In the genomic region with DNA sequence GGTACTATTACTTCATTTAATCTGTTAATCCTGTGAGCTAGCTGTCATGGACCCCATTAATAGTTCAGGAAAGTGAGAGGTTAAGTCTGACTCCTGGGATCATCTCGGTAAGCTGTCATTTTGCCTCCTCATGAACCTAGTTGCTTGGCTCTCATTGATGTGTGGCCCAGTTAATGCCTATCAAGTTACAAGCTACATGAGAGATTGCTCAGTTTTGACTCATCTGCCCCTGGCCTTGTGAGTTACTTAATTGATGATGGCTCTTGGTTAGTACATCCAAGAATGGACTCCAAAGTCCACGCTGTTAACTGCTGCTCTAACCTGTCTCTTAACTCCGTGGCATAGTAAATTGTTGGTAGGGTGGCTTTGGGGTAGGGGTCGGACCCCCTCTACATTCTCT, we compare ENCODE assay signal across 1 cellular context.
TF ChIP-seq lines count a peak whose summit lies in the region.

No MANE protein-coding gene starts in this region.

TF ChIP-seq in GM23338, 12 proteins besides CTCF, POLR2A, EP300 and RAD21:
- TF ChIP-seq, protein P1, sequence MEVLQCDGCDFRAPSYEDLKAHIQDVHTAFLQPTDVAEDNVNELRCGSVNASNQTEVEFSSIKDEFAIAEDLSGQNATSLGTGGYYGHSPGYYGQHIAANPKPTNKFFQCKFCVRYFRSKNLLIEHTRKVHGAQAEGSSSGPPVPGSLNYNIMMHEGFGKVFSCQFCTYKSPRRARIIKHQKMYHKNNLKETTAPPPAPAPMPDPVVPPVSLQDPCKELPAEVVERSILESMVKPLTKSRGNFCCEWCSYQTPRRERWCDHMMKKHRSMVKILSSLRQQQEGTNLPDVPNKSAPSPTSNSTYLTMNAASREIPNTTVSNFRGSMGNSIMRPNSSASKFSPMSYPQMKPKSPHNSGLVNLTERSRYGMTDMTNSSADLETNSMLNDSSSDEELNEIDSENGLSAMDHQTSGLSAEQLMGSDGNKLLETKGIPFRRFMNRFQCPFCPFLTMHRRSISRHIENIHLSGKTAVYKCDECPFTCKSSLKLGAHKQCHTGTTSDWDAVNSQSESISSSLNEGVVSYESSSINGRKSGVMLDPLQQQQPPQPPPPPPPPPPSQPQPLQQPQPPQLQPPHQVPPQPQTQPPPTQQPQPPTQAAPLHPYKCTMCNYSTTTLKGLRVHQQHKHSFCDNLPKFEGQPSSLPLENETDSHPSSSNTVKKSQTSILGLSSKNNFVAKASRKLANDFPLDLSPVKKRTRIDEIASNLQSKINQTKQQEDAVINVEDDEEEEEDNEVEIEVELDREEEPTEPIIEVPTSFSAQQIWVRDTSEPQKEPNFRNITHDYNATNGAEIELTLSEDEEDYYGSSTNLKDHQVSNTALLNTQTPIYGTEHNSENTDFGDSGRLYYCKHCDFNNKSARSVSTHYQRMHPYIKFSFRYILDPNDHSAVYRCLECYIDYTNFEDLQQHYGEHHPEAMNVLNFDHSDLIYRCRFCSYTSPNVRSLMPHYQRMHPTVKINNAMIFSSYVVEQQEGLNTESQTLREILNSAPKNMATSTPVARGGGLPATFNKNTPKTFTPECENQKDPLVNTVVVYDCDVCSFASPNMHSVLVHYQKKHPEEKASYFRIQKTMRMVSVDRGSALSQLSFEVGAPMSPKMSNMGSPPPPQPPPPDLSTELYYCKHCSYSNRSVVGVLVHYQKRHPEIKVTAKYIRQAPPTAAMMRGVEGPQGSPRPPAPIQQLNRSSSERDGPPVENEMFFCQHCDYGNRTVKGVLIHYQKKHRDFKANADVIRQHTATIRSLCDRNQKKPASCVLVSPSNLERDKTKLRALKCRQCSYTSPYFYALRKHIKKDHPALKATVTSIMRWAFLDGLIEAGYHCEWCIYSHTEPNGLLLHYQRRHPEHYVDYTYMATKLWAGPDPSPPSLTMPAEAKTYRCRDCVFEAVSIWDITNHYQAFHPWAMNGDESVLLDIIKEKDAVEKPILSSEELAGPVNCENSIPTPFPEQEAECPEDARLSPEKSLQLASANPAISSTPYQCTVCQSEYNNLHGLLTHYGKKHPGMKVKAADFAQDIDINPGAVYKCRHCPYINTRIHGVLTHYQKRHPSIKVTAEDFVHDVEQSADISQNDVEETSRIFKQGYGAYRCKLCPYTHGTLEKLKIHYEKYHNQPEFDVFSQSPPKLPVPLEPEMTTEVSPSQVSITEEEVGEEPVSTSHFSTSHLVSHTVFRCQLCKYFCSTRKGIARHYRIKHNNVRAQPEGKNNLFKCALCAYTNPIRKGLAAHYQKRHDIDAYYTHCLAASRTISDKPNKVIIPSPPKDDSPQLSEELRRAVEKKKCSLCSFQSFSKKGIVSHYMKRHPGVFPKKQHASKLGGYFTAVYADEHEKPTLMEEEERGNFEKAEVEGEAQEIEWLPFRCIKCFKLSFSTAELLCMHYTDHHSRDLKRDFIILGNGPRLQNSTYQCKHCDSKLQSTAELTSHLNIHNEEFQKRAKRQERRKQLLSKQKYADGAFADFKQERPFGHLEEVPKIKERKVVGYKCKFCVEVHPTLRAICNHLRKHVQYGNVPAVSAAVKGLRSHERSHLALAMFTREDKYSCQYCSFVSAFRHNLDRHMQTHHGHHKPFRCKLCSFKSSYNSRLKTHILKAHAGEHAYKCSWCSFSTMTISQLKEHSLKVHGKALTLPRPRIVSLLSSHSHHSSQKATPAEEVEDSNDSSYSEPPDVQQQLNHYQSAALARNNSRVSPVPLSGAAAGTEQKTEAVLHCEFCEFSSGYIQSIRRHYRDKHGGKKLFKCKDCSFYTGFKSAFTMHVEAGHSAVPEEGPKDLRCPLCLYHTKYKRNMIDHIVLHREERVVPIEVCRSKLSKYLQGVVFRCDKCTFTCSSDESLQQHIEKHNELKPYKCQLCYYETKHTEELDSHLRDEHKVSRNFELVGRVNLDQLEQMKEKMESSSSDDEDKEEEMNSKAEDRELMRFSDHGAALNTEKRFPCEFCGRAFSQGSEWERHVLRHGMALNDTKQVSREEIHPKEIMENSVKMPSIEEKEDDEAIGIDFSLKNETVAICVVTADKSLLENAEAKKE (CRISPR knock-in tag; IDR thresholded peaks at IDR 0.05): no peak
- no peak for TF ChIP-seq EZH2phosphoT487 (IDR thresholded peaks at IDR 0.05; ENCODE audit: unreplicated experiment)
- TF ChIP-seq STAT1 (IDR thresholded peaks at IDR 0.05; ENCODE audit: unreplicated experiment): no peak
- TF ChIP-seq, protein P2, sequence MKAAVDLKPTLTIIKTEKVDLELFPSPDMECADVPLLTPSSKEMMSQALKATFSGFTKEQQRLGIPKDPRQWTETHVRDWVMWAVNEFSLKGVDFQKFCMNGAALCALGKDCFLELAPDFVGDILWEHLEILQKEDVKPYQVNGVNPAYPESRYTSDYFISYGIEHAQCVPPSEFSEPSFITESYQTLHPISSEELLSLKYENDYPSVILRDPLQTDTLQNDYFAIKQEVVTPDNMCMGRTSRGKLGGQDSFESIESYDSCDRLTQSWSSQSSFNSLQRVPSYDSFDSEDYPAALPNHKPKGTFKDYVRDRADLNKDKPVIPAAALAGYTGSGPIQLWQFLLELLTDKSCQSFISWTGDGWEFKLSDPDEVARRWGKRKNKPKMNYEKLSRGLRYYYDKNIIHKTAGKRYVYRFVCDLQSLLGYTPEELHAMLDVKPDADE (IDR thresholded peaks at IDR 0.05): no peak
